In the genomic region with DNA sequence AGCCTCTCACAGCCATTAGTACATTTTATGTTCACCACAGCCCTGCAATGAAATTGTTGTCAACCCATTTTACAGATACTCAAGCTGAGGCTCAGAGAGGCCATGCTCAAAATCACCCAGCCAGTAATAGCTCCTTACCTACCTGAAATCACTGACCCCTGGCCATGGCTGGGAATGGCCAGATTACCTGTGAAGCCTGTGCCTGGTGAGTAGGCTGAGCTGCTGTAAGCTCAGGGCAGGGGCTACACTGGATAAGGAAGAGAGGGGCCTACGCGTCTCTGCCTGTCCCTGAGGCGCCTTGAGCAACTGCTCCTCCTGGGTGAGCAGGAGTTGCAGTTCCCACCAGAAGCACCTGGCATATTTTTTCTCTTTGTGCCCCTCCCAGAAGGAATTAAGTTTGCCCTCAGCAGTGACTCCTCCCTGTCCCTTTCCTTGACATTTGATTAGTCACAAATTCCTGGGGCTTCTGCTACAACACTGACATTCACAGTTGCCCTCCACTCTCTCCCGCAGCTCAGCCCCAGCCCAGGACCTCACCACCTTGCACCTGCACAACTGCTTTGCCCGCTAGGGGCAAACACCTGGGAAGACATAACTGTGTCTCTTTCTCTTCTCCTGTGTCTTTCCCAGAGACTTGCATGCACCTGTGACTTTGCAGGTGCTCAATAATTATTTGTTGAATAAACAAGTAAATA, we compare ENCODE assay signal across 1 cellular context.
TF ChIP-seq lines count a peak whose summit lies in the region.

No MANE protein-coding gene starts in this region.

TF ChIP-seq in H1, 55 proteins besides CTCF, POLR2A, EP300 and RAD21:
- TF ChIP-seq CHD1 (IDR thresholded peaks at IDR 0.05; ENCODE audit: low read depth, low read length) (no peak), RBBP5 (IDR thresholded peaks at IDR 0.05; ENCODE audit: borderline replicate concordance, low read depth, low read length) (no peak), NRF1 (IDR thresholded peaks at IDR 0.05; ENCODE audit: low read depth, low read length) (no peak), TCF12 (IDR thresholded peaks at IDR 0.05; ENCODE audit: low read depth, low read length) (no peak), SIN3A (conservative IDR thresholded peaks at IDR 0.05 in 1 of 2, IDR thresholded peaks at IDR 0.05 in 1 of 2; ENCODE audit: low read depth in 1 of 2, low read length in 2 of 2) (no peak), POU5F1 (IDR thresholded peaks at IDR 0.05; ENCODE audit: low read depth, low read length) (no peak), FOSL1 (IDR thresholded peaks at IDR 0.05; ENCODE audit: insufficient read depth, low read depth, low read length) (no peak), PHF8 (conservative IDR thresholded peaks at IDR 0.05; ENCODE audit: low read depth, low read length) (no peak), YY1 (IDR thresholded peaks at IDR 0.05; ENCODE audit: low read depth, low read length) (no peak), SP4 (IDR thresholded peaks at IDR 0.05; ENCODE audit: low read length) (no peak), SP2 (IDR thresholded peaks at IDR 0.05; ENCODE audit: low read length) (no peak), BRCA1 (IDR thresholded peaks at IDR 0.05; ENCODE audit: low read depth, low read length) (no peak), KDM5A (IDR thresholded peaks at IDR 0.05; ENCODE audit: low read length) (no peak)
- TF ChIP-seq, protein P1, sequence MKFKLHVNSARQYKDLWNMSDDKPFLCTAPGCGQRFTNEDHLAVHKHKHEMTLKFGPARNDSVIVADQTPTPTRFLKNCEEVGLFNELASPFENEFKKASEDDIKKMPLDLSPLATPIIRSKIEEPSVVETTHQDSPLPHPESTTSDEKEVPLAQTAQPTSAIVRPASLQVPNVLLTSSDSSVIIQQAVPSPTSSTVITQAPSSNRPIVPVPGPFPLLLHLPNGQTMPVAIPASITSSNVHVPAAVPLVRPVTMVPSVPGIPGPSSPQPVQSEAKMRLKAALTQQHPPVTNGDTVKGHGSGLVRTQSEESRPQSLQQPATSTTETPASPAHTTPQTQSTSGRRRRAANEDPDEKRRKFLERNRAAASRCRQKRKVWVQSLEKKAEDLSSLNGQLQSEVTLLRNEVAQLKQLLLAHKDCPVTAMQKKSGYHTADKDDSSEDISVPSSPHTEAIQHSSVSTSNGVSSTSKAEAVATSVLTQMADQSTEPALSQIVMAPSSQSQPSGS (IDR thresholded peaks at IDR 0.05; ENCODE audit: low read length), result no peak
- TF ChIP-seq, protein P2, sequence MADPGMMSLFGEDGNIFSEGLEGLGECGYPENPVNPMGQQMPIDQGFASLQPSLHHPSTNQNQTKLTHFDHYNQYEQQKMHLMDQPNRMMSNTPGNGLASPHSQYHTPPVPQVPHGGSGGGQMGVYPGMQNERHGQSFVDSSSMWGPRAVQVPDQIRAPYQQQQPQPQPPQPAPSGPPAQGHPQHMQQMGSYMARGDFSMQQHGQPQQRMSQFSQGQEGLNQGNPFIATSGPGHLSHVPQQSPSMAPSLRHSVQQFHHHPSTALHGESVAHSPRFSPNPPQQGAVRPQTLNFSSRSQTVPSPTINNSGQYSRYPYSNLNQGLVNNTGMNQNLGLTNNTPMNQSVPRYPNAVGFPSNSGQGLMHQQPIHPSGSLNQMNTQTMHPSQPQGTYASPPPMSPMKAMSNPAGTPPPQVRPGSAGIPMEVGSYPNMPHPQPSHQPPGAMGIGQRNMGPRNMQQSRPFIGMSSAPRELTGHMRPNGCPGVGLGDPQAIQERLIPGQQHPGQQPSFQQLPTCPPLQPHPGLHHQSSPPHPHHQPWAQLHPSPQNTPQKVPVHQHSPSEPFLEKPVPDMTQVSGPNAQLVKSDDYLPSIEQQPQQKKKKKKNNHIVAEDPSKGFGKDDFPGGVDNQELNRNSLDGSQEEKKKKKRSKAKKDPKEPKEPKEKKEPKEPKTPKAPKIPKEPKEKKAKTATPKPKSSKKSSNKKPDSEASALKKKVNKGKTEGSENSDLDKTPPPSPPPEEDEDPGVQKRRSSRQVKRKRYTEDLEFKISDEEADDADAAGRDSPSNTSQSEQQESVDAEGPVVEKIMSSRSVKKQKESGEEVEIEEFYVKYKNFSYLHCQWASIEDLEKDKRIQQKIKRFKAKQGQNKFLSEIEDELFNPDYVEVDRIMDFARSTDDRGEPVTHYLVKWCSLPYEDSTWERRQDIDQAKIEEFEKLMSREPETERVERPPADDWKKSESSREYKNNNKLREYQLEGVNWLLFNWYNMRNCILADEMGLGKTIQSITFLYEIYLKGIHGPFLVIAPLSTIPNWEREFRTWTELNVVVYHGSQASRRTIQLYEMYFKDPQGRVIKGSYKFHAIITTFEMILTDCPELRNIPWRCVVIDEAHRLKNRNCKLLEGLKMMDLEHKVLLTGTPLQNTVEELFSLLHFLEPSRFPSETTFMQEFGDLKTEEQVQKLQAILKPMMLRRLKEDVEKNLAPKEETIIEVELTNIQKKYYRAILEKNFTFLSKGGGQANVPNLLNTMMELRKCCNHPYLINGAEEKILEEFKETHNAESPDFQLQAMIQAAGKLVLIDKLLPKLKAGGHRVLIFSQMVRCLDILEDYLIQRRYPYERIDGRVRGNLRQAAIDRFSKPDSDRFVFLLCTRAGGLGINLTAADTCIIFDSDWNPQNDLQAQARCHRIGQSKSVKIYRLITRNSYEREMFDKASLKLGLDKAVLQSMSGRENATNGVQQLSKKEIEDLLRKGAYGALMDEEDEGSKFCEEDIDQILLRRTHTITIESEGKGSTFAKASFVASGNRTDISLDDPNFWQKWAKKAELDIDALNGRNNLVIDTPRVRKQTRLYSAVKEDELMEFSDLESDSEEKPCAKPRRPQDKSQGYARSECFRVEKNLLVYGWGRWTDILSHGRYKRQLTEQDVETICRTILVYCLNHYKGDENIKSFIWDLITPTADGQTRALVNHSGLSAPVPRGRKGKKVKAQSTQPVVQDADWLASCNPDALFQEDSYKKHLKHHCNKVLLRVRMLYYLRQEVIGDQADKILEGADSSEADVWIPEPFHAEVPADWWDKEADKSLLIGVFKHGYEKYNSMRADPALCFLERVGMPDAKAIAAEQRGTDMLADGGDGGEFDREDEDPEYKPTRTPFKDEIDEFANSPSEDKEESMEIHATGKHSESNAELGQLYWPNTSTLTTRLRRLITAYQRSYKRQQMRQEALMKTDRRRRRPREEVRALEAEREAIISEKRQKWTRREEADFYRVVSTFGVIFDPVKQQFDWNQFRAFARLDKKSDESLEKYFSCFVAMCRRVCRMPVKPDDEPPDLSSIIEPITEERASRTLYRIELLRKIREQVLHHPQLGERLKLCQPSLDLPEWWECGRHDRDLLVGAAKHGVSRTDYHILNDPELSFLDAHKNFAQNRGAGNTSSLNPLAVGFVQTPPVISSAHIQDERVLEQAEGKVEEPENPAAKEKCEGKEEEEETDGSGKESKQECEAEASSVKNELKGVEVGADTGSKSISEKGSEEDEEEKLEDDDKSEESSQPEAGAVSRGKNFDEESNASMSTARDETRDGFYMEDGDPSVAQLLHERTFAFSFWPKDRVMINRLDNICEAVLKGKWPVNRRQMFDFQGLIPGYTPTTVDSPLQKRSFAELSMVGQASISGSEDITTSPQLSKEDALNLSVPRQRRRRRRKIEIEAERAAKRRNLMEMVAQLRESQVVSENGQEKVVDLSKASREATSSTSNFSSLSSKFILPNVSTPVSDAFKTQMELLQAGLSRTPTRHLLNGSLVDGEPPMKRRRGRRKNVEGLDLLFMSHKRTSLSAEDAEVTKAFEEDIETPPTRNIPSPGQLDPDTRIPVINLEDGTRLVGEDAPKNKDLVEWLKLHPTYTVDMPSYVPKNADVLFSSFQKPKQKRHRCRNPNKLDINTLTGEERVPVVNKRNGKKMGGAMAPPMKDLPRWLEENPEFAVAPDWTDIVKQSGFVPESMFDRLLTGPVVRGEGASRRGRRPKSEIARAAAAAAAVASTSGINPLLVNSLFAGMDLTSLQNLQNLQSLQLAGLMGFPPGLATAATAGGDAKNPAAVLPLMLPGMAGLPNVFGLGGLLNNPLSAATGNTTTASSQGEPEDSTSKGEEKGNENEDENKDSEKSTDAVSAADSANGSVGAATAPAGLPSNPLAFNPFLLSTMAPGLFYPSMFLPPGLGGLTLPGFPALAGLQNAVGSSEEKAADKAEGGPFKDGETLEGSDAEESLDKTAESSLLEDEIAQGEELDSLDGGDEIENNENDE (IDR thresholded peaks at IDR 0.05; ENCODE audit: insufficient replicate concordance, low read length), result no peak
- TF ChIP-seq, protein P3, sequence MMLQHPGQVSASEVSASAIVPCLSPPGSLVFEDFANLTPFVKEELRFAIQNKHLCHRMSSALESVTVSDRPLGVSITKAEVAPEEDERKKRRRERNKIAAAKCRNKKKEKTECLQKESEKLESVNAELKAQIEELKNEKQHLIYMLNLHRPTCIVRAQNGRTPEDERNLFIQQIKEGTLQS (IDR thresholded peaks at IDR 0.05; ENCODE audit: insufficient read depth, low read depth, low read length), result no peak
